26 cellular contexts compared by ENCODE assay signal in the genomic region with DNA sequence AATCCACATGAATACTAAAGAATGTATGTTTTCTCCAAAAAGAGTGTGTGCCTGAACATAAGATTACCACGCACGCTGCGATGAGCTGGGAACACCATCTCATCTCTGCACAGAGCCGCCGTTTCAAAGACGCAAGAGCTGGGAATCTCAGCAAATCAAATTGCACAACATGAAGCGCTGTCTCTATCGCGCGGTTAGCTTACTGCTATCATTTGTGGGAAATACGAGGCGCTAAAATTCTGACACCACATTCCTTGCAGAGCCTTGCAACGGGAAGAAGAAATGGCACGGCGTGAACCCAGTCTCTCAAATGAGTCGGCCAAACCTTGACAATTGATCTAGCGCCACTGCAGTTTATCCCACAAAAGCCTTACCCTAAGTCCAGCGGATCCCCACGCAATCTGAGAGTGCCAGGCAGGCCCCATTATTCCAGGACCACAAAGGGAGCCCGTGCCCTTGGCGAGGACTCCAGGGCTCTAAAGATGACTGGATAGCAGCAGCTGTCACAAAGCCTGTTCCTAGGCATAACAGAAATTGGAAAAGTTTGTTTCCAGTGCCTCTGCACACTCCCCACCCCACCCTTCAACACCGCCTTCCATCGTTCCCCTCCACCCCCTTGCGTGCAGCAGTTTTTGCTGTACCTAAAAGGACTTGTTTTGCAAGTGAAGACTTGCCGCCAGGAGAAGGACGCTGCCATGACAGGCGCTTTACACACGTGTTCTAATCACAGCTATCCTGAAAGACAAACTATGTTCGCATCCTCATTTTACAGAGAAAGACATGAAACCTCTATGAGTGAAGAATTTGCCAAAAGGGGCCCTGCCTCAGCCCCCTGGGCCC.
DNase-seq lines count a peak whose midpoint lies in the region; ATAC-seq and TF ChIP-seq lines count a peak whose summit lies in the region.
"Had no signal": no experiment of that assay in that cellular context is flagged by ENCODE, and none has a peak within 500 bp of the region (broad histone marks: within the 10 kb centered on the region; RNA-seq: fewer than 3 reads in every experiment).

No MANE protein-coding gene starts in this region.

- peaks cover 19% of the 10 kb centered on the region for H3K4me1 Mint-ChIP-seq in neural crest cell

- H3K27ac Mint-ChIP-seq in neural crest cell (ENCODE audit: unreplicated experiment), result peak overlapping the region; percentile 52
- H3K27ac Mint-ChIP-seq: activated CD4-positive, alpha-beta T cell treated with anti-CD3 and anti-CD28 coated beads for 36 hours; activated naive CD8-positive, alpha-beta T cell treated with anti-CD3 and anti-CD28 coated beads, Interleukin-2, amount 50 U/mL, for 24 hours; B cell; T-helper 2 cell treated with Interferon-gamma antibody and Interleukin-4, amounts not matched to agents 5 μg/mL and 100 μg/mL, for 36 hours had no signal

- peaks cover 4% of the 10 kb centered on the region for H3K36me3 Mint-ChIP-seq in neural crest cell (ENCODE audit: low read depth)

- DNase-seq in activated effector memory CD4-positive, alpha-beta T cell treated with anti-CD3 and anti-CD28 coated beads, Interleukin-2, amount 50 U/mL, for 16 hours, result peak; percentile 48
- no peak for DNase-seq in activated effector memory CD4-positive, alpha-beta T cell treated with Interleukin-2 at 50 U/mL for 16 hours
- DNase-seq in neural crest cell (ENCODE audit: low read depth, low spot score) (no peak), T-helper 1 cell (no peak), GF-D8 (lab: John Stamatoyannopoulos, UW) (no peak)
- DNase-seq: activated CD4-positive, alpha-beta T cell treated with anti-CD3 and anti-CD28 coated beads for 36 hours; activated naive CD8-positive, alpha-beta T cell treated with anti-CD3 and anti-CD28 coated beads, Interleukin-2, amount 50 U/mL, for 24 hours; body of pancreas; CD8-positive, alpha-beta memory T cell; DMS 273 treated with DMSO at 0.1 percent for 48 hours; effector memory CD4-positive, alpha-beta T cell; MG63; NCI-H1105 treated with DMSO at 0.1 percent for 48 hours; NCI-H1930; NCI-H446; NCI-H82; RPMI8226; small intestine; stimulated activated CD4-positive, alpha-beta T cell treated with anti-CD3 and anti-CD28 coated beads, Interleukin-2, amount 100 ng/mL, for 24 hours; trophoblast cell had no signal

- H3K27ac ChIP-seq in temporal lobe (ENCODE audit: low read depth, low read length), result peak overlapping the region; percentile 7
- H3K27ac ChIP-seq: A549, body of pancreas had no signal

- no peak for TF ChIP-seq CTCF in neural crest cell (conservative IDR thresholded peaks at IDR 0.05)

- no peak overlapping the region for H3K4me3 Mint-ChIP-seq in neural crest cell
- H3K4me3 Mint-ChIP-seq: activated CD4-positive, alpha-beta T cell treated with anti-CD3 and anti-CD28 coated beads for 36 hours; activated naive CD8-positive, alpha-beta T cell treated with anti-CD3 and anti-CD28 coated beads, Interleukin-2, amount 50 U/mL, for 24 hours; B cell; CD8-positive, alpha-beta memory T cell; T-helper 2 cell treated with Interferon-gamma antibody and Interleukin-4, amounts not matched to agents 5 μg/mL and 100 μg/mL, for 36 hours had no signal

- H3K27me3 Mint-ChIP-seq in neural crest cell (ENCODE audit: low read depth), result no peaks in the 10 kb centered on the region
- H3K27me3 Mint-ChIP-seq: activated CD4-positive, alpha-beta T cell treated with anti-CD3 and anti-CD28 coated beads for 36 hours; activated naive CD8-positive, alpha-beta T cell treated with anti-CD3 and anti-CD28 coated beads, Interleukin-2, amount 50 U/mL, for 24 hours; B cell had no signal

- H3K9me3 Mint-ChIP-seq in neural crest cell, result peaks cover 3% of the 10 kb centered on the region
- H3K9me3 Mint-ChIP-seq: CD8-positive, alpha-beta memory T cell; T-helper 2 cell treated with Interferon-gamma antibody and Interleukin-4, amounts not matched to agents 5 μg/mL and 100 μg/mL, for 36 hours had no signal

- ATAC-seq in esophagus mucosa (peak; percentile 33), HG02642 (IDR thresholded peaks at IDR 0.05; ENCODE audit: poor library complexity, unreplicated experiment) (no peak)
- ATAC-seq: activated CD4-positive, alpha-beta T cell treated with anti-CD3 and anti-CD28 coated beads for 36 hours; activated naive CD8-positive, alpha-beta T cell treated with anti-CD3 and anti-CD28 coated beads, Interleukin-2, amount 50 U/mL, for 24 hours; body of pancreas had no signal
